In genomic region chr17:27233059-27233458, GRCh38 we compare ENCODE assay signal across 25 cellular contexts.
"Had no signal": no experiment of that assay in that cellular context is flagged by ENCODE, and none has a peak within 500 bp of the region (broad histone marks: within the 10 kb centered on the region; RNA-seq: fewer than 3 reads in every experiment).

No MANE protein-coding gene starts in this region.

- H3K36me3 ChIP-seq: esophagus squamous epithelium, left ventricle myocardium inferior, neutrophil, ovary, right lobe of liver, stomach, thyroid gland, upper lobe of right lung had no signal

- H3K27ac Mint-ChIP-seq: activated naive CD8-positive, alpha-beta T cell; activated T-cell treated with anti-CD3 and anti-CD28 coated beads, Interleukin-2, amount 50 U/mL, for 72 hours; nephron; progenitor cell of endocrine pancreas had no signal

- H3K27ac ChIP-seq: esophagus squamous epithelium, left ventricle myocardium inferior, neutrophil, ovary, right lobe of liver, stomach, thyroid gland, upper lobe of right lung, VCaP had no signal

- H3K27me3 Mint-ChIP-seq: activated naive CD8-positive, alpha-beta T cell; central memory CD8-positive, alpha-beta T cell had no signal

- DNase-seq: activated CD4-positive, alpha-beta T cell treated with anti-CD3 and anti-CD28 coated beads, Interleukin-2, amount 50 U/mL, for 1 hour; activated CD4-positive, CD25-positive, alpha-beta regulatory T cell treated with anti-CD3 and anti-CD28 coated beads, Interleukin-2, amount 50 U/mL, for 72 hours; activated naive CD4-positive, alpha-beta T cell; activated T-cell treated with anti-CD3 and anti-CD28 coated beads for 4 hours; activated T-cell treated with anti-CD3 and anti-CD28 coated beads, Interleukin-2, amount 50 U/mL, for 72 hours; anterior cingulate cortex; dermis blood vessel endothelial cell; effector CD4-positive, alpha-beta T cell; esophagus squamous epithelium; foreskin melanocyte; left ventricle myocardium inferior; ovary; right lobe of liver; stimulated activated CD4-positive, alpha-beta T cell treated with anti-CD3 and anti-CD28 coated beads, Interleukin-4, amount 100 ng/mL, for 1 hour; stomach; T-helper 1 cell; upper lobe of right lung had no signal

- H3K9me3 ChIP-seq: esophagus squamous epithelium, left ventricle myocardium inferior, neutrophil, ovary, right lobe of liver, stomach, thyroid gland, upper lobe of right lung had no signal

- H3K4me3 ChIP-seq: esophagus squamous epithelium, left ventricle myocardium inferior, lung, ovary, right lobe of liver, stomach, thyroid gland, upper lobe of right lung had no signal

- H3K36me3 Mint-ChIP-seq: activated naive CD8-positive, alpha-beta T cell had no signal

- H3K4me3 Mint-ChIP-seq: activated naive CD8-positive, alpha-beta T cell; activated T-cell treated with anti-CD3 and anti-CD28 coated beads, Interleukin-2, amount 50 U/mL, for 72 hours; central memory CD8-positive, alpha-beta T cell; nephron had no signal

- ATAC-seq: activated T-cell treated with anti-CD3 and anti-CD28 coated beads, Interleukin-2, amount 50 U/mL, for 72 hours had no signal

- H3K4me1 ChIP-seq: left ventricle myocardium inferior, right lobe of liver, thyroid gland had no signal

- H3K27me3 ChIP-seq: esophagus squamous epithelium, neutrophil, ovary, right lobe of liver, stomach, thyroid gland, upper lobe of right lung had no signal

- H3K9me3 Mint-ChIP-seq: activated T-cell treated with anti-CD3 and anti-CD28 coated beads, Interleukin-2, amount 50 U/mL, for 72 hours; central memory CD8-positive, alpha-beta T cell; nephron had no signal

- H3K4me1 Mint-ChIP-seq: central memory CD8-positive, alpha-beta T cell had no signal
